9 cellular contexts compared by ENCODE assay signal in genomic region chr11:65571420-65571819, GRCh38. TPM values are rescaled to one million over a fixed set of nuclear protein-coding genes. Genes with fewer than 3 reads are reported as not detected.
DNase-seq lines count a peak whose midpoint lies in the region; ATAC-seq and TF ChIP-seq lines count a peak whose summit lies in the region.
"Had no signal": no experiment of that assay in that cellular context is flagged by ENCODE, and none has a peak within 500 bp of the region (broad histone marks: within the 10 kb centered on the region; RNA-seq: fewer than 3 reads in every experiment).

No MANE protein-coding gene starts in this region.

- H3K27ac ChIP-seq in ascending aorta: peak overlapping the region; percentile 96 to 99
- H3K27ac ChIP-seq in liver (ENCODE audit: low read depth in 1 of 2, low read length in 2 of 2): peak overlapping the region in 1 of 2 donors; percentile 94
- peak overlapping the region; percentile 93 to 98 for H3K27ac ChIP-seq in tibial artery

- H3K36me3 ChIP-seq in ascending aorta (no peaks in the 10 kb centered on the region), liver (ENCODE audit: control insufficient read depth in 4 of 4, insufficient read depth in 3 of 4, low read depth in 1 of 4, low read length in 3 of 4) (peaks cover 0 to 6% (median 1%) of the 10 kb centered on the region in 4 donors), tibial artery (peaks cover 0 to 9% (median 0%) of the 10 kb centered on the region in 3 donors)

- H3K27me3 ChIP-seq in ascending aorta (no peaks in the 10 kb centered on the region), liver (ENCODE audit: control insufficient read depth in 4 of 4, insufficient read depth in 4 of 4, low read length in 3 of 4) (no peaks in the 10 kb centered on the region), tibial artery (no peaks in the 10 kb centered on the region)

- H3K36me3 Mint-ChIP-seq in activated naive CD4-positive, alpha-beta T cell treated with anti-CD3 and anti-CD28 coated beads for 36 hours (ENCODE audit: low read depth): peaks cover 19% of the 10 kb centered on the region

- H3K4me3 Mint-ChIP-seq in activated naive CD4-positive, alpha-beta T cell treated with anti-CD3 and anti-CD28 coated beads for 36 hours: peak overlapping the region; percentile 87

- H3K4me1 ChIP-seq in ascending aorta: peaks cover 30 to 50% of the 10 kb centered on the region in 2 donors
- peaks cover 21 to 65% (median 55%) of the 10 kb centered on the region in 4 donors for H3K4me1 ChIP-seq in liver (ENCODE audit: control insufficient read depth in 4 of 4, insufficient read depth in 4 of 4, low read length in 3 of 4)
- H3K4me1 ChIP-seq in tibial artery: peaks cover 0 to 70% (median 58%) of the 10 kb centered on the region in 4 donors

- intact Hi-C loops in activated naive CD4-positive, alpha-beta T cell treated with anti-CD3 and anti-CD28 coated beads for 36 hours (cut with micrococcal nuclease): loop anchor here (2.0 to 5.0 kb wide), 5 partner anchors 204 to 714 kb away; partner anchors contain the start of genes BANF1, CFL1, EIF1AD and RAB1B
- intact Hi-C loops in ascending aorta (cut with DNase I) (loop anchor here (5.0 kb wide), 2 partner anchors 81 to 189 kb away; partner anchors contain the start of gene SLC25A45), tibial artery (cut with DNase I; ENCODE audit: low total_unique reads) (no loop called here)

- no peak for TF ChIP-seq RAD21 in liver (IDR thresholded peaks at IDR 0.05)

- H3K27me3 Mint-ChIP-seq in activated naive CD4-positive, alpha-beta T cell treated with anti-CD3 and anti-CD28 coated beads for 36 hours (ENCODE audit: low read depth): no peaks in the 10 kb centered on the region

- peaks cover 53% of the 10 kb centered on the region for H3K4me1 Mint-ChIP-seq in activated naive CD4-positive, alpha-beta T cell treated with anti-CD3 and anti-CD28 coated beads for 36 hours (ENCODE audit: low read depth)

- CTCF ChIA-PET in activated naive CD4-positive, alpha-beta T cell treated with anti-CD3 and anti-CD28 coated beads for 36 hours (lab: Charles Lee): interaction anchor here (0.8 to 6.0 kb wide), 11 partner anchors 12 to 208 kb away, joined by 3 to 86 read pairs (median 5); partner anchors contain the start of genes PCNX3 and SCYL1

- H3K9me3 Mint-ChIP-seq in activated naive CD4-positive, alpha-beta T cell treated with anti-CD3 and anti-CD28 coated beads for 36 hours: no peaks in the 10 kb centered on the region

- no peaks in the 10 kb centered on the region for H3K9me3 ChIP-seq in ascending aorta
- no peaks in the 10 kb centered on the region for H3K9me3 ChIP-seq in liver (ENCODE audit: control insufficient read depth in 4 of 4, low read length in 3 of 4)
- H3K9me3 ChIP-seq in tibial artery: no peaks in the 10 kb centered on the region

- peak overlapping the region; percentile 95 to 98 for H3K4me3 ChIP-seq in ascending aorta
- H3K4me3 ChIP-seq in liver (ENCODE audit: low read depth in 1 of 3, low read length in 3 of 3): peak overlapping the region in 2 of 3 donors; percentile 81 to 93
- H3K4me3 ChIP-seq in tibial artery: peak overlapping the region; percentile 94 to 96

- no peak for ATAC-seq in HG02870 (IDR thresholded peaks at IDR 0.05; ENCODE audit: unreplicated experiment)
- ATAC-seq: activated CD4-positive, CD25-positive, alpha-beta regulatory T cell treated with anti-CD3 and anti-CD28 coated beads, Interleukin-2, amount 50 U/mL, for 24 hours had no signal

- peak overlapping the region; percentile 91 for H3K27ac Mint-ChIP-seq in activated naive CD4-positive, alpha-beta T cell treated with anti-CD3 and anti-CD28 coated beads for 36 hours

- H3K9ac ChIP-seq in liver (ENCODE audit: low read depth in 1 of 2, low read length in 2 of 2): no peak overlapping the region

- DNase-seq in activated naive CD4-positive, alpha-beta T cell treated with anti-CD3 and anti-CD28 coated beads for 36 hours: no peak
- no peak for DNase-seq in activated naive CD4-positive, alpha-beta T cell (lab: John Stamatoyannopoulos, UW)
- DNase-seq in ascending aorta (ENCODE audit: low spot score in 2 of 2): no peak
- DNase-seq in tibial artery: no peak
- no peak for DNase-seq in stimulated activated CD4-positive, alpha-beta T cell treated with anti-CD3 and anti-CD28 coated beads, Interleukin-2, amount 100 ng/mL, for 48 hours
- DNase-seq in RKO (ENCODE audit: low spot score): no peak

- no peak for TF ChIP-seq CTCF in ascending aorta (IDR thresholded peaks at IDR 0.05)
- no peak for TF ChIP-seq CTCF in liver (IDR thresholded peaks at IDR 0.05; ENCODE audit: low read depth, low read length, missing input control)
- no peak for TF ChIP-seq CTCF in tibial artery (IDR thresholded peaks at IDR 0.05)

- WGBS in liver: 80% methylated on average over 9 of the region's 9 CpGs

TF ChIP-seq in liver, 16 proteins besides CTCF, POLR2A, EP300 and RAD21 (continues in another document):
- TF ChIP-seq TAF1 (conservative IDR thresholded peaks at IDR 0.05) (no peak), EGR1 (IDR thresholded peaks at IDR 0.05; ENCODE audit: low read depth in 2 of 2) (no peak), RXRA (IDR thresholded peaks at IDR 0.05) (no peak), GABPA (IDR thresholded peaks at IDR 0.05 in 1 of 2, conservative IDR thresholded peaks at IDR 0.05 in 1 of 2) (no peak), ZBTB33 (IDR thresholded peaks at IDR 0.05) (no peak), NR2F2 (IDR thresholded peaks at IDR 0.05) (no peak), SP1 (IDR thresholded peaks at IDR 0.05) (no peak), FOXA1 (IDR thresholded peaks at IDR 0.05) (no peak), REST (IDR thresholded peaks at IDR 0.05) (no peak), ATF3 (IDR thresholded peaks at IDR 0.05) (no peak), FOXA2 (IDR thresholded peaks at IDR 0.05) (no peak)

RNA-seq across cellular contexts. Expression of gene FAM89B, which starts 0.9 kb away (rescaled TPM):
- 10 to 100 TPM; 12.4 to 12.8 TPM for total RNA-seq in activated naive CD4-positive, alpha-beta T cell treated with anti-CD3 and anti-CD28 coated beads for 36 hours
- total RNA-seq in ascending aorta: 104 TPM
- total RNA-seq in liver: 10 to 100 TPM in 1 of 2 donors, 1 to 10 TPM in 1; 4.7 to 16.7 TPM
- 10 to 100 TPM in 1 of 2 donors, 1 to 10 TPM in 1; 7.7 to 11.4 TPM for polyA plus RNA-seq in liver

RNA-seq across cellular contexts. Expression of gene ZNRD2, which starts 1.1 kb away (rescaled TPM):
- total RNA-seq in activated naive CD4-positive, alpha-beta T cell treated with anti-CD3 and anti-CD28 coated beads for 36 hours: 10 to 100 TPM; 41.4 to 42.5 TPM
- total RNA-seq in ascending aorta: 157 TPM
- 10 to 100 TPM; 18.2 to 22.7 TPM for total RNA-seq in liver
- 10 to 100 TPM; 33.3 to 39.5 TPM for polyA plus RNA-seq in liver

RNA-seq across cellular contexts. Expression of gene EHBP1L1, which starts 4.4 kb away (rescaled TPM):
- 10 to 100 TPM; 51.9 to 54.6 TPM for total RNA-seq in activated naive CD4-positive, alpha-beta T cell treated with anti-CD3 and anti-CD28 coated beads for 36 hours
- total RNA-seq in ascending aorta: 418 TPM
- 100 to 1,000 TPM in 1 of 2 donors, 10 to 100 TPM in 1; 13.6 to 120 TPM for total RNA-seq in liver
- 1 to 10 TPM; 1.1 to 6.5 TPM for polyA plus RNA-seq in liver

RNA-seq across cellular contexts. Expression of gene LTBP3, which starts 13.3 kb away (rescaled TPM):
- 10 to 100 TPM; 39.7 to 45.7 TPM for total RNA-seq in activated naive CD4-positive, alpha-beta T cell treated with anti-CD3 and anti-CD28 coated beads for 36 hours
- total RNA-seq in ascending aorta (702 TPM), liver (10 to 100 TPM; 16.0 to 17.9 TPM)
- 10 to 100 TPM in 1 of 2 donors, 1 to 10 TPM in 1; 8.8 to 46.2 TPM for polyA plus RNA-seq in liver

RNA-seq across cellular contexts. Expression of gene KCNK7, which starts 24.2 kb away (rescaled TPM):
- under 1 TPM in 1 of 2 experiments, not detected in 1; 0.35 TPM for total RNA-seq in activated naive CD4-positive, alpha-beta T cell treated with anti-CD3 and anti-CD28 coated beads for 36 hours
- not detected for total RNA-seq in ascending aorta
- under 1 TPM; 0.14 to 0.17 TPM for total RNA-seq in liver
- polyA plus RNA-seq in liver: under 1 TPM; 0.32 TPM
